13 cellular contexts compared by ENCODE assay signal in the genomic region with DNA sequence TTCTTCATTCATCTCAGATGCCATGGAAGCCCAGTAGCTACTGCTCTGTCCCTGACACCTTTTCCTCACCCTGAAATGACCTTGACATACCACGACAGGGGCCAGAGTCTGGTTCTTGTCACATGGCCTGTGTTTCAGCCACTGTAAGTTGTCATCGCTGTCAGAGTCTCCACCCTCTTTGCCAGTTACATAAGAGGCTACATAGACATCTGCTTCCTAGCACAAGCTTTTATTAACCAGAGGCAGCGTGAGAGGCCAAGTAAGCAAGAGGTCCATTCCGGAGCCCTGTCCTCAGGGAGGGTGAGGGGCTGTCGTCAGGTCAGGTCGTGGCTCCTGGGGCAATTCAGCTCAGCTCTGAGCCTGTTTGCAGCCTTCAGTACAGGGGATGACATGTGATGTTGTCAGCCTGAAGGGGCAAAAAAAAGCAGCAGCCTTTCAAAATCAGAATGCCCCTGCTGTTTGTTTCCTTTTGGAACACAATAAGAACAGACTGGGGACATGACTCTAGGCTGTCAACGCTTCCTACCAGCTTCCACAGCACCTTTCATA.
DNase-seq lines count a peak whose midpoint lies in the region; ATAC-seq and TF ChIP-seq lines count a peak whose summit lies in the region.
"Had no signal": no experiment of that assay in that cellular context is flagged by ENCODE, and none has a peak within 500 bp of the region (broad histone marks: within the 10 kb centered on the region; RNA-seq: fewer than 3 reads in every experiment).

No MANE protein-coding gene starts in this region.

- no peak overlapping the region for H3K4me3 ChIP-seq in AG04450 (ENCODE audit: low read depth, low read length)
- H3K4me3 ChIP-seq in hepatocyte, result no peak overlapping the region
- H3K4me3 ChIP-seq: tibial nerve had no signal

- 36% methylated on average over 7 of the region's 7 CpGs for WGBS in hepatocyte (ENCODE audit: low lambda C conversion rate, missing lambda C conversion rate)

- no peaks in the 10 kb centered on the region for H3K27me3 ChIP-seq in AG04450 (ENCODE audit: control insufficient read depth, insufficient read depth, low read length)
- no peaks in the 10 kb centered on the region for H3K27me3 ChIP-seq in hepatocyte
- H3K27me3 ChIP-seq: tibial nerve had no signal

- H2AFZ ChIP-seq in hepatocyte, result no peak overlapping the region

- H3K9me3 ChIP-seq in AG04450 (ENCODE audit: control insufficient read depth, insufficient read depth, low read length), result no peaks in the 10 kb centered on the region
- H3K9me3 ChIP-seq in hepatocyte (ENCODE audit: low read depth), result no peaks in the 10 kb centered on the region
- H3K9me3 ChIP-seq: tibial nerve had no signal

- TF ChIP-seq CTCF in AG04450 (IDR thresholded peaks at IDR 0.05; ENCODE audit: low read depth, low read length) (no peak), hepatocyte (IDR thresholded peaks at IDR 0.05; ENCODE audit: poor library complexity) (no peak)

- H3K27ac ChIP-seq in AG04450 (ENCODE audit: low read depth, low read length), result peak overlapping the region; percentile 40
- peak overlapping the region; percentile 24 for H3K27ac ChIP-seq in hepatocyte
- H3K27ac ChIP-seq: KMS-11 had no signal

- no peaks in the 10 kb centered on the region for H4K20me1 ChIP-seq in hepatocyte (ENCODE audit: insufficient read depth, poor library complexity, severe bottlenecking)

- H3K4me1 ChIP-seq in hepatocyte (ENCODE audit: insufficient read depth), result peaks cover 14% of the 10 kb centered on the region

- H3K36me3 ChIP-seq in hepatocyte (replicated peaks; ENCODE audit: insufficient read depth, low read depth), result no peaks in the 10 kb centered on the region
- H3K36me3 ChIP-seq: tibial nerve had no signal

- POLR2A ChIA-PET in AG04450 (lab: Yijun Ruan, JAX), result interaction anchor here (1.5 kb wide), 1 partner anchor 10 kb away, joined by 5 read pairs; no protein-coding TSS in a partner anchor

- no peak for ATAC-seq in GM21447 (IDR thresholded peaks at IDR 0.05; ENCODE audit: unreplicated experiment)

- H3K4me2 ChIP-seq in hepatocyte, result peak overlapping the region; percentile 44
- H3K4me2 ChIP-seq: KMS-11 had no signal

- no peaks in the 10 kb centered on the region for H3K9me2 ChIP-seq in hepatocyte (replicated peaks; ENCODE audit: insufficient read depth)

- CTCF ChIA-PET in AG04450 (lab: Charles Lee), result interaction anchor here (1.2 kb wide), 1 partner anchor 9 kb away, joined by 5 read pairs; no protein-coding TSS in a partner anchor

- H3K79me2 ChIP-seq in hepatocyte, result no peaks in the 10 kb centered on the region

- DNase-seq in AG04450 (ENCODE audit: low read depth, low spot score) (no peak), cerebellar cortex (ENCODE audit: low spot score) (peak; percentile 10), hepatocyte (ENCODE audit: low spot score) (peak; percentile 17), nucleus accumbens (lab: John Stamatoyannopoulos, UW) (peak in 30 of 56 donors; percentile 5 to 48 (median 23)), RPMI8226 (no peak), NCI-H748 treated with DMSO at 0.1 percent for 48 hours (lab: John Stamatoyannopoulos, UW) (no peak), DMS153 treated with DMSO at 0.1 percent for 48 hours (lab: John Stamatoyannopoulos, UW; ENCODE audit: unreplicated experiment) (no peak)
- DNase-seq: ACHN; activated T-cell treated with anti-CD3 and anti-CD28 coated beads, Interleukin-2, amount 50 U/mL, for 1 hour; effector memory CD4-positive, alpha-beta T cell had no signal

Comparison
In these comparisons a context has a peak if more than half of its experiments do, and no peak if none do; other contexts are left out.
1. DNase-seq: peak in cerebellar cortex (single experiment), hepatocyte (single experiment) and nucleus accumbens (30 of 56); none in AG04450 (single experiment), RPMI8226 (single experiment), NCI-H748 treated with DMSO at 0.1 percent for 48 hours (single experiment) and DMS153 treated with DMSO at 0.1 percent for 48 hours (single experiment).